In the genomic region with DNA sequence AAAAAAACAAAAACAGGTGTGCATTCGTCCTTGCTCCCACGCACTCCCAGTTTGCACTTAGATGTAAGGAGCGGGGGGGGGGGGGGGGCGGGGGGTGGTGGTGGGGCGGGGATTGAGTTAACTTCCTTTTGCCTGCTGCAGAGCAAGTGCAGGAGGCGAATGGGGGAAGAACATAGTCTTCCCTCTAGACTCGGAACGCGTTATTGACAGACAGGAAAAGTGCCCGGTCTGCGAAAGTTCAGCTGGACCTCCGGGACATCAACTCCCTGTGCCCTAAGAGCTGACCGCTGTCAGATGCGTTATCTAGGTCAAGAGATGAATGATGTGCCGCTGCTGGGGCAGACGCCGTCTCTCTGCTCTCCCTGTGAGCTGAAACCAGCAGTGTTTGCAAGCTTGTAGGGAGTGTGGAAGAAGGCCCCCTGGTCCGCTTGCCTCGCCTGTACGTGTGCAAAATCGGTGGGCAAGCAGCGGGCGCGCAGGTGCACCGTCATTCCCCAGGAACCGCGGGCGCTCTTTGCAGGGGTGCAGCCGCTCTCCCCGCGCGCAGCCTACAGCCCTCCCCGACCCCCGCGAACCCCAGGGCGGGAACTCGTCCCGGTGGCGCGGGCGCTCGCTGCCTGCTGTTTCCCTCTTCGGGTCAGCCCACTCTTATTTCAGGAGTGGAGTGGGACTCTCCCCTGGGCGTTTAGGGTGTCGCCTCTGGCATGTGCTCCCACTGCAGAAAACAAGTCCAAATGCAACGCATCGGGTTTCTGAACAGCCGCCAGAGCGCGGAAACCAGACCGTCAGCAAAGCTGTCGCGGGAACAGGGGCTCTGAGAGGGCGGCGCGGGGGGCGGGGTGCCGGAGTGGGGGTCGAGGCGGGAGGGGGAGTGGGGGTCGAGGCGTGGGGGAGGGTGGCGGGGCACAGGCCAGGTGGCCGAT, we compare ENCODE assay signal across 8 cellular contexts. TPM values are rescaled to one million over a fixed set of nuclear protein-coding genes. Genes with fewer than 3 reads are reported as not detected.
DNase-seq lines count a peak whose midpoint lies in the region; ATAC-seq and TF ChIP-seq lines count a peak whose summit lies in the region.

No MANE protein-coding gene starts in this region.

- H2AFZ ChIP-seq in DND-41 (ENCODE audit: low read depth, low read length) (peak overlapping the region; percentile 86), parathyroid adenoma (peak overlapping the region; percentile 71)

- intact Hi-C loops in lower leg skin (cut with DNase I; ENCODE audit: low total_unique reads): loop anchor here (5.0 to 10.0 kb wide), 2 partner anchors 86 to 201 kb away; no protein-coding TSS in a partner anchor

- peaks cover 6% of the 10 kb centered on the region for H3K36me3 Mint-ChIP-seq in glutamatergic neuron (ENCODE audit: unreplicated experiment)

- no peaks in the 10 kb centered on the region for H3K27me3 ChIP-seq in DND-41 (ENCODE audit: insufficient read depth, low read length, poor library complexity)
- no peaks in the 10 kb centered on the region for H3K27me3 ChIP-seq in parathyroid adenoma (ENCODE audit: control insufficient read depth, insufficient read depth, low read length)

- peak overlapping the region; percentile 77 for H3K4me3 Mint-ChIP-seq in glutamatergic neuron (ENCODE audit: unreplicated experiment)

- DNase-seq in DND-41 (peak; percentile 74), LHCN-M2 (ENCODE audit: low read depth) (peak; percentile 42), glutamatergic neuron (peak; percentile 62), lower leg skin (ENCODE audit: low spot score in 2 of 2) (no peak)
- peak; percentile 69 to 74 for DNase-seq in activated T-cell treated with anti-CD3 and anti-CD28 coated beads, Interleukin-2, amount 50 U/mL, for 48 hours

- H3K79me2 ChIP-seq in DND-41 (ENCODE audit: insufficient read depth, low read length) (peaks cover 32% of the 10 kb centered on the region), parathyroid adenoma (no peaks in the 10 kb centered on the region)

- peak overlapping the region; percentile 45 to 94; a peak in 3 of 4 replicates for H3K4me3 ChIP-seq in DND-41 (ENCODE audit: low read depth in 1 of 2, low read length in 2 of 2)
- H3K4me3 ChIP-seq in parathyroid adenoma (ENCODE audit: low read depth, low read length): peak overlapping the region; percentile 46
- no peak overlapping the region for H3K4me3 ChIP-seq in lower leg skin (ENCODE audit: low read depth, poor library complexity, severe bottlenecking)

- TF ChIP-seq CTCF in DND-41 (IDR thresholded peaks at IDR 0.05; ENCODE audit: borderline replicate concordance, extremely low read depth, low read length, poor library complexity, severe bottlenecking) (no peak), glutamatergic neuron (IDR thresholded peaks at IDR 0.05; ENCODE audit: partially characterized antibody, unreplicated experiment) (no peak), parathyroid adenoma (IDR thresholded peaks at IDR 0.05) (no peak), lower leg skin (IDR thresholded peaks at IDR 0.05) (no peak)

- no peak for TF ChIP-seq POLR2A in lower leg skin (IDR thresholded peaks at IDR 0.05)

- peak; percentile 13 for ATAC-seq in DND-41 (ENCODE audit: insufficient read depth, low read depth)
- no peak for ATAC-seq in GM19324 (IDR thresholded peaks at IDR 0.05; ENCODE audit: low FRiP score, unreplicated experiment)
- no peak for ATAC-seq in HG03280 (IDR thresholded peaks at IDR 0.05; ENCODE audit: unreplicated experiment)

- H4K20me1 ChIP-seq in DND-41 (ENCODE audit: insufficient read depth, low read length): peaks cover 26% of the 10 kb centered on the region

- no peak overlapping the region for H3K27ac Mint-ChIP-seq in glutamatergic neuron (ENCODE audit: unreplicated experiment)

- H3K27me3 Mint-ChIP-seq in glutamatergic neuron (ENCODE audit: unreplicated experiment): peaks cover 19% of the 10 kb centered on the region

- H3K9me3 Mint-ChIP-seq in glutamatergic neuron (ENCODE audit: unreplicated experiment): peaks cover 13% of the 10 kb centered on the region

- H3K4me1 Mint-ChIP-seq in glutamatergic neuron (ENCODE audit: low read depth, unreplicated experiment): peaks cover 10% of the 10 kb centered on the region

- 1 to 2% methylated on average over 38 to 44 of the region's 64 CpGs for WGBS in lower leg skin, 2 donors

- H3K36me3 ChIP-seq in DND-41 (ENCODE audit: insufficient read depth, low read length): peaks cover 18% of the 10 kb centered on the region; the same call in 1 of the 2 replicates
- H3K36me3 ChIP-seq in parathyroid adenoma (ENCODE audit: control insufficient read depth, insufficient read depth, low read length): no peaks in the 10 kb centered on the region

- H3K4me1 ChIP-seq in DND-41 (ENCODE audit: insufficient read depth, low read length) (peaks cover 42% of the 10 kb centered on the region), parathyroid adenoma (peaks cover 3% of the 10 kb centered on the region)

- H3K9ac ChIP-seq in DND-41 (ENCODE audit: low read depth, low read length) (peak overlapping the region; percentile 88), parathyroid adenoma (no peak overlapping the region)

- H3K4me2 ChIP-seq in DND-41 (ENCODE audit: insufficient read depth, low read length) (peak overlapping the region; percentile 99), parathyroid adenoma (ENCODE audit: low read length) (peak overlapping the region; percentile 87)

- peak overlapping the region; percentile 88 for H3K27ac ChIP-seq in DND-41 (ENCODE audit: low read length)
- H3K27ac ChIP-seq in parathyroid adenoma: no peak overlapping the region

- H3K9me3 ChIP-seq in DND-41 (ENCODE audit: insufficient read depth, low read length, severe bottlenecking) (no peaks in the 10 kb centered on the region), parathyroid adenoma (ENCODE audit: control insufficient read depth, low read length) (no peaks in the 10 kb centered on the region)

RNA-seq across cellular contexts. Expression of a gene that starts 1.9 kb away (rescaled TPM):
- total RNA-seq in LHCN-M2 (2014; rRNA removed) (19.7 and 23.3 TPM in 2 replicates), glutamatergic neuron (ENCODE audit: unreplicated experiment) (137 TPM), lower leg skin (10 to 100 TPM; 56.4 to 77.4 (median 69.2) TPM)
- polyA plus RNA-seq in LHCN-M2 (2012): 22.7 TPM

Comparison
In these comparisons a context has a peak if more than half of its experiments do, and no peak if none do; other contexts are left out.
1. DNase-seq: peak in DND-41 (single experiment), LHCN-M2 (single experiment), activated T-cell treated with anti-CD3 and anti-CD28 coated beads, Interleukin-2, amount 50 U/mL, for 48 hours (2 of 2) and glutamatergic neuron (single experiment); none in lower leg skin (0 of 2).